In the genomic region with DNA sequence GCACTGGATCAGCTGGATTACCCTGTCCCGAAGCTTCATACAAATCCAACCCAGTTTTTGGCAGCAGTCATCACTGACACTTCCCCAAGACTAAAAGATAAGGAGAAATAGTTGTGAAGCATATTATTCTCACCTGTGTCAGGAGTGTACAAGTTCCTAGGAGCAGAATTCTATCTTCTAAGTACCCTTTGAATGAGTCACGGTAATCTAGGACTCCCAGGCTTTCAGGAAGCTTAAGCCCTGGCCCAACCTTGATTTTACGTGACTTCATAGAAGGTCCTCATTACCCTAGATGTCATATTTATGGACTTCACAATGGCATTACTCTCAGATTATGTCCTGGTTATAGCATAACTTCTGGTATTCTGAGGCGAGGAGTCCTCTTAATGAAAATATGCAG, we compare ENCODE assay signal across 1 cellular context.
TF ChIP-seq lines count a peak whose summit lies in the region.

No MANE protein-coding gene starts in this region.

TF ChIP-seq in K562, 482 proteins besides CTCF, POLR2A, EP300 and RAD21 (continued from another document and continues in another):
- TF ChIP-seq RBM22 (IDR thresholded peaks at IDR 0.05; ENCODE audit: low read depth, low read length, poor library complexity, severe bottlenecking) (no peak), RB1 (IDR thresholded peaks at IDR 0.05; ENCODE audit: low read depth) (no peak), BHLHE40 (IDR thresholded peaks at IDR 0.05; ENCODE audit: low read length) (no peak), ZNF77 (CRISPR knock-in tag; IDR thresholded peaks at IDR 0.05) (no peak), MCM5 (IDR thresholded peaks at IDR 0.05; ENCODE audit: low read depth) (no peak), RBFOX2 (IDR thresholded peaks at IDR 0.05; ENCODE audit: low read depth, low read length) (no peak), CEBPG (CRISPR knock-in tag; IDR thresholded peaks at IDR 0.05) (no peak), CEBPG (tag; conservative IDR thresholded peaks at IDR 0.05 in 1 of 2, IDR thresholded peaks at IDR 0.05 in 1 of 2) (no peak), MEF2A (IDR thresholded peaks at IDR 0.05; ENCODE audit: control insufficient read depth, low read depth, low read length) (no peak), CXXC5 (CRISPR knock-in tag; IDR thresholded peaks at IDR 0.05) (no peak), CBX2 (IDR thresholded peaks at IDR 0.05; ENCODE audit: insufficient read depth, low read length, poor library complexity, severe bottlenecking) (no peak), ZNF24 (IDR thresholded peaks at IDR 0.05) (no peak), KLF10 (CRISPR knock-in tag; IDR thresholded peaks at IDR 0.05) (no peak), JUN (IDR thresholded peaks at IDR 0.05; ENCODE audit: borderline replicate concordance, low read depth, low read length) (no peak), JUN (CRISPR knock-in tag; IDR thresholded peaks at IDR 0.05; ENCODE audit: borderline replicate concordance) (no peak), ETS2 (tag; IDR thresholded peaks at IDR 0.05; ENCODE audit: borderline replicate concordance, poor library complexity, severe bottlenecking) (no peak), DIDO1 (tag; IDR thresholded peaks at IDR 0.05; ENCODE audit: low read depth) (no peak), BACH1 (tag; IDR thresholded peaks at IDR 0.05) (no peak), ELF2 (CRISPR knock-in tag; IDR thresholded peaks at IDR 0.05) (no peak), MED1 (CRISPR knock-in tag; IDR thresholded peaks at IDR 0.05; ENCODE audit: borderline replicate concordance) (no peak), KDM5B (IDR thresholded peaks at IDR 0.05; ENCODE audit: insufficient replicate concordance, low read depth, low read length) (no peak), SRSF3 (IDR thresholded peaks at IDR 0.05; ENCODE audit: insufficient read depth, low read length) (no peak), RFX1 (IDR thresholded peaks at IDR 0.05) (no peak), ZEB2 (IDR thresholded peaks at IDR 0.05) (peak; percentile 66; the same call in 1 of the 2 replicates), CBFA2T3 (IDR thresholded peaks at IDR 0.05) (peak; percentile 77), STAT5A (IDR thresholded peaks at IDR 0.05; ENCODE audit: borderline replicate concordance, low read length) (0 out of 2 replicates have a peak, but pooled peaks have one; percentile 35), LARP7 (IDR thresholded peaks at IDR 0.05) (no peak), CAMTA2 (CRISPR knock-in tag; conservative IDR thresholded peaks at IDR 0.05) (no peak)
- TF ChIP-seq, protein P1, sequence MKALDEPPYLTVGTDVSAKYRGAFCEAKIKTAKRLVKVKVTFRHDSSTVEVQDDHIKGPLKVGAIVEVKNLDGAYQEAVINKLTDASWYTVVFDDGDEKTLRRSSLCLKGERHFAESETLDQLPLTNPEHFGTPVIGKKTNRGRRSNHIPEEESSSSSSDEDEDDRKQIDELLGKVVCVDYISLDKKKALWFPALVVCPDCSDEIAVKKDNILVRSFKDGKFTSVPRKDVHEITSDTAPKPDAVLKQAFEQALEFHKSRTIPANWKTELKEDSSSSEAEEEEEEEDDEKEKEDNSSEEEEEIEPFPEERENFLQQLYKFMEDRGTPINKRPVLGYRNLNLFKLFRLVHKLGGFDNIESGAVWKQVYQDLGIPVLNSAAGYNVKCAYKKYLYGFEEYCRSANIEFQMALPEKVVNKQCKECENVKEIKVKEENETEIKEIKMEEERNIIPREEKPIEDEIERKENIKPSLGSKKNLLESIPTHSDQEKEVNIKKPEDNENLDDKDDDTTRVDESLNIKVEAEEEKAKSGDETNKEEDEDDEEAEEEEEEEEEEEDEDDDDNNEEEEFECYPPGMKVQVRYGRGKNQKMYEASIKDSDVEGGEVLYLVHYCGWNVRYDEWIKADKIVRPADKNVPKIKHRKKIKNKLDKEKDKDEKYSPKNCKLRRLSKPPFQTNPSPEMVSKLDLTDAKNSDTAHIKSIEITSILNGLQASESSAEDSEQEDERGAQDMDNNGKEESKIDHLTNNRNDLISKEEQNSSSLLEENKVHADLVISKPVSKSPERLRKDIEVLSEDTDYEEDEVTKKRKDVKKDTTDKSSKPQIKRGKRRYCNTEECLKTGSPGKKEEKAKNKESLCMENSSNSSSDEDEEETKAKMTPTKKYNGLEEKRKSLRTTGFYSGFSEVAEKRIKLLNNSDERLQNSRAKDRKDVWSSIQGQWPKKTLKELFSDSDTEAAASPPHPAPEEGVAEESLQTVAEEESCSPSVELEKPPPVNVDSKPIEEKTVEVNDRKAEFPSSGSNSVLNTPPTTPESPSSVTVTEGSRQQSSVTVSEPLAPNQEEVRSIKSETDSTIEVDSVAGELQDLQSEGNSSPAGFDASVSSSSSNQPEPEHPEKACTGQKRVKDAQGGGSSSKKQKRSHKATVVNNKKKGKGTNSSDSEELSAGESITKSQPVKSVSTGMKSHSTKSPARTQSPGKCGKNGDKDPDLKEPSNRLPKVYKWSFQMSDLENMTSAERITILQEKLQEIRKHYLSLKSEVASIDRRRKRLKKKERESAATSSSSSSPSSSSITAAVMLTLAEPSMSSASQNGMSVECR (CRISPR knock-in tag; IDR thresholded peaks at IDR 0.05) = no peak
- TF ChIP-seq, protein P2, sequence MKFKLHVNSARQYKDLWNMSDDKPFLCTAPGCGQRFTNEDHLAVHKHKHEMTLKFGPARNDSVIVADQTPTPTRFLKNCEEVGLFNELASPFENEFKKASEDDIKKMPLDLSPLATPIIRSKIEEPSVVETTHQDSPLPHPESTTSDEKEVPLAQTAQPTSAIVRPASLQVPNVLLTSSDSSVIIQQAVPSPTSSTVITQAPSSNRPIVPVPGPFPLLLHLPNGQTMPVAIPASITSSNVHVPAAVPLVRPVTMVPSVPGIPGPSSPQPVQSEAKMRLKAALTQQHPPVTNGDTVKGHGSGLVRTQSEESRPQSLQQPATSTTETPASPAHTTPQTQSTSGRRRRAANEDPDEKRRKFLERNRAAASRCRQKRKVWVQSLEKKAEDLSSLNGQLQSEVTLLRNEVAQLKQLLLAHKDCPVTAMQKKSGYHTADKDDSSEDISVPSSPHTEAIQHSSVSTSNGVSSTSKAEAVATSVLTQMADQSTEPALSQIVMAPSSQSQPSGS (CRISPR knock-in tag; IDR thresholded peaks at IDR 0.05) = no peak
- TF ChIP-seq, protein P3, sequence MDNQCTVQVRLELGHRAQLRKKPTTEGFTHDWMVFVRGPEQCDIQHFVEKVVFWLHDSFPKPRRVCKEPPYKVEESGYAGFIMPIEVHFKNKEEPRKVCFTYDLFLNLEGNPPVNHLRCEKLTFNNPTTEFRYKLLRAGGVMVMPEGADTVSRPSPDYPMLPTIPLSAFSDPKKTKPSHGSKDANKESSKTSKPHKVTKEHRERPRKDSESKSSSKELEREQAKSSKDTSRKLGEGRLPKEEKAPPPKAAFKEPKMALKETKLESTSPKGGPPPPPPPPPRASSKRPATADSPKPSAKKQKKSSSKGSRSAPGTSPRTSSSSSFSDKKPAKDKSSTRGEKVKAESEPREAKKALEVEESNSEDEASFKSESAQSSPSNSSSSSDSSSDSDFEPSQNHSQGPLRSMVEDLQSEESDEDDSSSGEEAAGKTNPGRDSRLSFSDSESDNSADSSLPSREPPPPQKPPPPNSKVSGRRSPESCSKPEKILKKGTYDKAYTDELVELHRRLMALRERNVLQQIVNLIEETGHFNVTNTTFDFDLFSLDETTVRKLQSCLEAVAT (IDR thresholded peaks at IDR 0.05) = no peak
- TF ChIP-seq, protein P4, sequence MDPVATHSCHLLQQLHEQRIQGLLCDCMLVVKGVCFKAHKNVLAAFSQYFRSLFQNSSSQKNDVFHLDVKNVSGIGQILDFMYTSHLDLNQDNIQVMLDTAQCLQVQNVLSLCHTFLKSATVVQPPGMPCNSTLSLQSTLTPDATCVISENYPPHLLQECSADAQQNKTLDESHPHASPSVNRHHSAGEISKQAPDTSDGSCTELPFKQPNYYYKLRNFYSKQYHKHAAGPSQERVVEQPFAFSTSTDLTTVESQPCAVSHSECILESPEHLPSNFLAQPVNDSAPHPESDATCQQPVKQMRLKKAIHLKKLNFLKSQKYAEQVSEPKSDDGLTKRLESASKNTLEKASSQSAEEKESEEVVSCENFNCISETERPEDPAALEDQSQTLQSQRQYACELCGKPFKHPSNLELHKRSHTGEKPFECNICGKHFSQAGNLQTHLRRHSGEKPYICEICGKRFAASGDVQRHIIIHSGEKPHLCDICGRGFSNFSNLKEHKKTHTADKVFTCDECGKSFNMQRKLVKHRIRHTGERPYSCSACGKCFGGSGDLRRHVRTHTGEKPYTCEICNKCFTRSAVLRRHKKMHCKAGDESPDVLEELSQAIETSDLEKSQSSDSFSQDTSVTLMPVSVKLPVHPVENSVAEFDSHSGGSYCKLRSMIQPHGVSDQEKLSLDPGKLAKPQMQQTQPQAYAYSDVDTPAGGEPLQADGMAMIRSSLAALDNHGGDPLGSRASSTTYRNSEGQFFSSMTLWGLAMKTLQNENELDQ (CRISPR knock-in tag; IDR thresholded peaks at IDR 0.05; ENCODE audit: borderline replicate concordance) = no peak
- TF ChIP-seq, protein P5, sequence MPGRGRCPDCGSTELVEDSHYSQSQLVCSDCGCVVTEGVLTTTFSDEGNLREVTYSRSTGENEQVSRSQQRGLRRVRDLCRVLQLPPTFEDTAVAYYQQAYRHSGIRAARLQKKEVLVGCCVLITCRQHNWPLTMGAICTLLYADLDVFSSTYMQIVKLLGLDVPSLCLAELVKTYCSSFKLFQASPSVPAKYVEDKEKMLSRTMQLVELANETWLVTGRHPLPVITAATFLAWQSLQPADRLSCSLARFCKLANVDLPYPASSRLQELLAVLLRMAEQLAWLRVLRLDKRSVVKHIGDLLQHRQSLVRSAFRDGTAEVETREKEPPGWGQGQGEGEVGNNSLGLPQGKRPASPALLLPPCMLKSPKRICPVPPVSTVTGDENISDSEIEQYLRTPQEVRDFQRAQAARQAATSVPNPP (IDR thresholded peaks at IDR 0.05; ENCODE audit: borderline replicate concordance, insufficient read depth, insufficient read length) = no peak
- TF ChIP-seq, protein P6, sequence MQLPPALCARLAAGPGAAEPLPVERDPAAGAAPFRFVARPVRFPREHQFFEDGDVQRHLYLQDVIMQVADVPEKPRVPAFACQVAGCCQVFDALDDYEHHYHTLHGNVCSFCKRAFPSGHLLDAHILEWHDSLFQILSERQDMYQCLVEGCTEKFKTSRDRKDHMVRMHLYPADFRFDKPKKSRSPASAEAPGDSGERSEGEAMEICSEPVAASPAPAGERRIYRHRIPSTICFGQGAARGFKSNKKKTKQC (CRISPR knock-in tag; IDR thresholded peaks at IDR 0.05) = no peak
- TF ChIP-seq, protein P7, sequence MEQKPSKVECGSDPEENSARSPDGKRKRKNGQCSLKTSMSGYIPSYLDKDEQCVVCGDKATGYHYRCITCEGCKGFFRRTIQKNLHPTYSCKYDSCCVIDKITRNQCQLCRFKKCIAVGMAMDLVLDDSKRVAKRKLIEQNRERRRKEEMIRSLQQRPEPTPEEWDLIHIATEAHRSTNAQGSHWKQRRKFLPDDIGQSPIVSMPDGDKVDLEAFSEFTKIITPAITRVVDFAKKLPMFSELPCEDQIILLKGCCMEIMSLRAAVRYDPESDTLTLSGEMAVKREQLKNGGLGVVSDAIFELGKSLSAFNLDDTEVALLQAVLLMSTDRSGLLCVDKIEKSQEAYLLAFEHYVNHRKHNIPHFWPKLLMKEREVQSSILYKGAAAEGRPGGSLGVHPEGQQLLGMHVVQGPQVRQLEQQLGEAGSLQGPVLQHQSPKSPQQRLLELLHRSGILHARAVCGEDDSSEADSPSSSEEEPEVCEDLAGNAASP (IDR thresholded peaks at IDR 0.05) = no peak
- TF ChIP-seq, protein P8, sequence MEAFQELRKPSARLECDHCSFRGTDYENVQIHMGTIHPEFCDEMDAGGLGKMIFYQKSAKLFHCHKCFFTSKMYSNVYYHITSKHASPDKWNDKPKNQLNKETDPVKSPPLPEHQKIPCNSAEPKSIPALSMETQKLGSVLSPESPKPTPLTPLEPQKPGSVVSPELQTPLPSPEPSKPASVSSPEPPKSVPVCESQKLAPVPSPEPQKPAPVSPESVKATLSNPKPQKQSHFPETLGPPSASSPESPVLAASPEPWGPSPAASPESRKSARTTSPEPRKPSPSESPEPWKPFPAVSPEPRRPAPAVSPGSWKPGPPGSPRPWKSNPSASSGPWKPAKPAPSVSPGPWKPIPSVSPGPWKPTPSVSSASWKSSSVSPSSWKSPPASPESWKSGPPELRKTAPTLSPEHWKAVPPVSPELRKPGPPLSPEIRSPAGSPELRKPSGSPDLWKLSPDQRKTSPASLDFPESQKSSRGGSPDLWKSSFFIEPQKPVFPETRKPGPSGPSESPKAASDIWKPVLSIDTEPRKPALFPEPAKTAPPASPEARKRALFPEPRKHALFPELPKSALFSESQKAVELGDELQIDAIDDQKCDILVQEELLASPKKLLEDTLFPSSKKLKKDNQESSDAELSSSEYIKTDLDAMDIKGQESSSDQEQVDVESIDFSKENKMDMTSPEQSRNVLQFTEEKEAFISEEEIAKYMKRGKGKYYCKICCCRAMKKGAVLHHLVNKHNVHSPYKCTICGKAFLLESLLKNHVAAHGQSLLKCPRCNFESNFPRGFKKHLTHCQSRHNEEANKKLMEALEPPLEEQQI (IDR thresholded peaks at IDR 0.05) = no peak
- TF ChIP-seq, protein P9, sequence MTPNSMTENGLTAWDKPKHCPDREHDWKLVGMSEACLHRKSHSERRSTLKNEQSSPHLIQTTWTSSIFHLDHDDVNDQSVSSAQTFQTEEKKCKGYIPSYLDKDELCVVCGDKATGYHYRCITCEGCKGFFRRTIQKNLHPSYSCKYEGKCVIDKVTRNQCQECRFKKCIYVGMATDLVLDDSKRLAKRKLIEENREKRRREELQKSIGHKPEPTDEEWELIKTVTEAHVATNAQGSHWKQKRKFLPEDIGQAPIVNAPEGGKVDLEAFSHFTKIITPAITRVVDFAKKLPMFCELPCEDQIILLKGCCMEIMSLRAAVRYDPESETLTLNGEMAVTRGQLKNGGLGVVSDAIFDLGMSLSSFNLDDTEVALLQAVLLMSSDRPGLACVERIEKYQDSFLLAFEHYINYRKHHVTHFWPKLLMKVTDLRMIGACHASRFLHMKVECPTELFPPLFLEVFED (CRISPR knock-in tag; conservative IDR thresholded peaks at IDR 0.05) = no peak
- TF ChIP-seq, protein P10, sequence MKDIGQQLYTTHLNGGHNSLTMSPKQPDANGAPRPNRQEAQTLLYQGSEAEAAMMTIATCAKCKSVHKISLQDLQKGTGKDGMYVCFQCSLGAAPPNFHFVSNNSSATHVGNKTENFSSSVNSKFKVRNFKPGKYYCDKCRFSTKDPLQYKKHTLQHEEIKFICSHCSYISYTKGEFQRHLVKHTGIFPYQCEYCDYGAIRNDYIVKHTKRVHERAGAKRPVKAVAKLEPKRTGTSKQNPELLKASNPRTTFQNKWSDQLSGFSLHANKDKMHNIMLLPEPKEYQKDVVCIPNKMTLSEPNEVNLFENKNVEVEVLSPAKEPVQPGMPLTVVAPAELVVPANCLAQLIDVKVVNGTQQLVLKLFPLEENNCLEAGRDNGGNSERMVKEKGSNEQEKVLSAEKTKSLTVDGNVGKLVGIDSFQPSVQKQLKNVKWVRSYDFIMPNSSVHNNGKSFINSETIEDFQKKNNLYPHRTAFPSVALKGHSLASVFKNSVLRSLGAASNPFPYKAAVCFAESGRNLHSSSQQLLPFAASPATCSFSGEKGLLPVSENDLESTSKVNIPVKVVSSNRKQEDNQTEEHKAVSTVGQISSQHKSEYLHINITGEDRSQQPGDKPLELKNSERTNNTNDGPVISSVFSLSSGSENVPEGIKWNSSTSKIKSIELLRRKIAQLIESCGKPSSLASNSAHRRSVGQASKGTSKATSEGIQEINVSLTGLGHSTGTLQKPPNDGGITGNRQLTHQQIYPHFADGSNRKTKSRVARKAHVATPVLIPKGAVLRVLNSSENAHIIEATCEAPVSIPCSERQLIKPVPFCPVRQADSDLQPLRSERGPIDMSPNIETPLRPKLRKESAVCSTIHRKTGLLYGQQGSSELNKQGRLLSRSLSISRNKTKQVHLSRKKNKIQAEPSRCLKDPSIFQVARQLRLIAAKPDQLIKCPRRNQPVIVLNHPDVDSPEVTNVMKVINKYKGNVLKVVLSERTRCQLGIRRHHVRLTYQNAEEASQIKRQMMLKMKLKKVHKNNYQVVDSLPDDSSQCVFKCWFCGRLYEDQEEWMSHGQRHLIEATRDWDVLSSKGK (CRISPR knock-in tag; IDR thresholded peaks at IDR 0.05) = no peak
